ENCODE assay signal across 25 cellular contexts in the genomic region with DNA sequence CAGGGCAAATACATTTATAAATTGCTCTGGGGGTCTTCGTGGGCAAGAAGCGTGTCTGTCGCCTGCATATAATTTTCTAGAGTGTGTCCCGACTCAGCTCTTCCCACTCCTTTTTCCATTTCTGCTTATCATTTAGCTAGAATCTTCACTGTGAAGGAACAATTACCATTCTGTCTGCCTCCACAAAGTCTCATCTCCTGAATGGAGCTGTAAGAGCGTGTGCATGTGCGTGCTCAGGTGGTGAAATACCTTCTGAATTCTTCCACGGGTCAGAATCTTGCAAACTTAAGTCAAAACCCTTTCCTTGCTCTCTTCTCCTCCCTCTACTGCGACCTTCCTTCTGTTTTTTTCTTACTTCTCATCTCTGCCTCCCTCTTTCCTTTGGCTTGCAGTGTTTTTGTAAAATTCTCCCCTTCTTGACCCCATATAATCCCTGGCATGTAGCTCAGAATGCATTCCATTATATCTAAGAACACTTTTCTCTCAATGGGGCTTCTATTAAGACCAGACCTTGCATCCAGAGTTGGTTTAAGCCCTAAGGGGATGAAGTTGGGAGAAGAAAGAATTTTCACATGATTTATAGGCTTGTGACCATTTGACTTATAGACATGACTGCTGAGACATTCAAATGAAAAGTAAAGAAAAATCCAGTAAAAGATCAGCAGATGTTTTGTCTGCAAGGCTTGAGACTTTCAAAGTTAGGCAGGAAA. TPM values are rescaled to one million over a fixed set of nuclear protein-coding genes. Genes with fewer than 3 reads are reported as not detected.
A peak's percentile ranks its signal among the peaks of the same experiment; 100 is the strongest.
DNase-seq lines count a peak whose midpoint lies in the region; ATAC-seq and TF ChIP-seq lines count a peak whose summit lies in the region.
"Had no signal": no experiment of that assay in that cellular context is flagged by ENCODE, and none has a peak within 500 bp of the region (broad histone marks: within the 10 kb centered on the region; RNA-seq: fewer than 3 reads in every experiment).

No MANE protein-coding gene starts in this region.

- H3K4me3 ChIP-seq in Caco-2 (ENCODE audit: low read depth, low read length) = no peak overlapping the region
- H3K4me3 ChIP-seq: lung, testis had no signal

- no peak for TF ChIP-seq EP300 in Ishikawa (IDR thresholded peaks at IDR 0.05; ENCODE audit: borderline replicate concordance)

- H3K27ac Mint-ChIP-seq in Caco-2 (ENCODE audit: unreplicated experiment) = peak overlapping the region; percentile 54
- H3K27ac Mint-ChIP-seq in osteocyte (ENCODE audit: unreplicated experiment) = peak overlapping the region; percentile 73
- H3K27ac Mint-ChIP-seq: activated CD8-positive, alpha-beta memory T cell treated with anti-CD3 and anti-CD28 coated beads, Interleukin-2, amount 10 ng/mL, durations not matched to agents 7 days and 5 days; activated naive CD4-positive, alpha-beta T cell treated with anti-CD3 and anti-CD28 coated beads, Interleukin-2, amount 10 ng/mL, durations not matched to agents 7 days and 5 days; IgD-negative memory B cell; stimulated activated naive B cell treated with anti-CD40 and anti-IgM and Interleukin-4, amounts not matched to agents 10 μg/mL and 1 μg/mL and 100 μg/mL, for 72 hours had no signal

- no TSS peak for BruUV-seq in Caco-2 (replicated peaks; lab: Mats Ljungman, UMichigan)

- H3K36me3 Mint-ChIP-seq in Caco-2 (ENCODE audit: insufficient read depth, unreplicated experiment) (no peaks in the 10 kb centered on the region), osteocyte (ENCODE audit: unreplicated experiment) (no peaks in the 10 kb centered on the region)
- H3K36me3 Mint-ChIP-seq: activated CD8-positive, alpha-beta memory T cell treated with anti-CD3 and anti-CD28 coated beads, Interleukin-2, amount 10 ng/mL, durations not matched to agents 7 days and 5 days; IgD-negative memory B cell; stimulated activated naive B cell treated with anti-CD40 and anti-IgM and Interleukin-4, amounts not matched to agents 10 μg/mL and 1 μg/mL and 100 μg/mL, for 72 hours had no signal

- H3K4me3 Mint-ChIP-seq in Caco-2 (ENCODE audit: unreplicated experiment) = peak overlapping the region; percentile 1
- H3K4me3 Mint-ChIP-seq in osteocyte (ENCODE audit: unreplicated experiment) = no peak overlapping the region
- H3K4me3 Mint-ChIP-seq: activated CD8-positive, alpha-beta memory T cell treated with anti-CD3 and anti-CD28 coated beads, Interleukin-2, amount 10 ng/mL, durations not matched to agents 7 days and 5 days; activated naive CD4-positive, alpha-beta T cell treated with anti-CD3 and anti-CD28 coated beads, Interleukin-2, amount 10 ng/mL, durations not matched to agents 7 days and 5 days; IgD-negative memory B cell; stimulated activated naive B cell treated with anti-CD40 and anti-IgM and Interleukin-4, amounts not matched to agents 10 μg/mL and 1 μg/mL and 100 μg/mL, for 72 hours had no signal

- no peak for TF ChIP-seq CTCF in Caco-2 (IDR thresholded peaks at IDR 0.05; ENCODE audit: insufficient read depth in 1 of 2, low read depth in 1 of 2, low read length in 1 of 2, severe bottlenecking in 1 of 2, unreplicated experiment in 1 of 2)
- no peak for TF ChIP-seq CTCF in osteocyte (IDR thresholded peaks at IDR 0.05)

- H3K36me3 ChIP-seq in Caco-2 (ENCODE audit: control insufficient read depth, insufficient read depth, low read length) = no peaks in the 10 kb centered on the region

- no peaks in the 10 kb centered on the region for H3K9me3 ChIP-seq in Caco-2
- H3K9me3 ChIP-seq: testis had no signal

- H3K27me3 ChIP-seq in Caco-2 (replicated peaks; ENCODE audit: control insufficient read depth, insufficient read depth, low read length) = no peaks in the 10 kb centered on the region
- H3K27me3 ChIP-seq: testis had no signal

- POLR2A ChIA-PET in Caco-2 (lab: Charles Lee) = no interaction called here

- TF ChIP-seq POLR2A in erythroblast (IDR thresholded peaks at IDR 0.05; ENCODE audit: low read length) = no peak

- DNase-seq in Caco-2 (no peak), cerebellar cortex (ENCODE audit: low spot score) (peak; percentile 93), osteocyte (ENCODE audit: extremely low spot score, unreplicated experiment) (no peak), erythroblast (lab: John Stamatoyannopoulos, UW) (no peak), NCI-H146 treated with DMSO at 0.1 percent for 48 hours (lab: John Stamatoyannopoulos, UW; ENCODE audit: unreplicated experiment) (no peak)
- DNase-seq: activated CD4-positive, alpha-beta T cell treated with anti-CD3 and anti-CD28 coated beads for 48 hours; activated CD8-positive, alpha-beta memory T cell treated with anti-CD3 and anti-CD28 coated beads, Interleukin-2, amount 10 ng/mL, durations not matched to agents 7 days and 5 days; activated naive CD4-positive, alpha-beta T cell treated with anti-CD3 and anti-CD28 coated beads, Interleukin-2, amount 10 ng/mL, durations not matched to agents 7 days and 5 days; aorta; cerebellar nuclear complex; effector CD4-positive, alpha-beta T cell; GOT3; kidney glomerular epithelial cell; NCI-H146; SHP77; small intestine; stimulated activated naive B cell treated with anti-CD40 and anti-IgM and Interleukin-4, amounts not matched to agents 10 μg/mL and 1 μg/mL and 100 μg/mL, for 72 hours; T-helper 1 cell; testis had no signal

- CTCF ChIA-PET in Caco-2 (lab: Charles Lee) = interaction anchor here (1.1 kb wide), 1 partner anchor 68 kb away, joined by 3 read pairs; the partner anchor contains the start of gene EMP1

- no peaks in the 10 kb centered on the region for H3K27me3 Mint-ChIP-seq in Caco-2 (ENCODE audit: insufficient read depth, unreplicated experiment)
- H3K27me3 Mint-ChIP-seq in osteocyte (ENCODE audit: unreplicated experiment) = no peaks in the 10 kb centered on the region
- H3K27me3 Mint-ChIP-seq: stimulated activated naive B cell treated with anti-CD40 and anti-IgM and Interleukin-4, amounts not matched to agents 10 μg/mL and 1 μg/mL and 100 μg/mL, for 72 hours had no signal

- peaks cover 60% of the 10 kb centered on the region for H3K4me1 ChIP-seq in Caco-2
- H3K4me1 ChIP-seq: testis had no signal

- intact Hi-C loops in Caco-2 (cut with micrococcal nuclease; ENCODE audit: unreplicated experiment) = no loop called here

- no peak for ATAC-seq in HG03571 (IDR thresholded peaks at IDR 0.05; ENCODE audit: unreplicated experiment)
- no peak for ATAC-seq in HG02678 (IDR thresholded peaks at IDR 0.05; ENCODE audit: unreplicated experiment)
- ATAC-seq: activated CD8-positive, alpha-beta memory T cell treated with anti-CD3 and anti-CD28 coated beads, Interleukin-2, amount 10 ng/mL, durations not matched to agents 7 days and 5 days; esophagus mucosa; stimulated activated naive B cell treated with anti-CD40 and anti-IgM and Interleukin-4, amounts not matched to agents 10 μg/mL and 1 μg/mL and 100 μg/mL, for 72 hours had no signal

- no peak for TF ChIP-seq RAD21 in Ishikawa (IDR thresholded peaks at IDR 0.05; ENCODE audit: low read depth)

- peaks cover 49% of the 10 kb centered on the region for H3K4me1 Mint-ChIP-seq in Caco-2 (ENCODE audit: low read depth, unreplicated experiment)
- H3K4me1 Mint-ChIP-seq in osteocyte (ENCODE audit: unreplicated experiment) = peaks cover 67% of the 10 kb centered on the region
- H3K4me1 Mint-ChIP-seq: stimulated activated naive B cell treated with anti-CD40 and anti-IgM and Interleukin-4, amounts not matched to agents 10 μg/mL and 1 μg/mL and 100 μg/mL, for 72 hours had no signal

- H3K9me3 Mint-ChIP-seq in Caco-2 (ENCODE audit: unreplicated experiment) (no peaks in the 10 kb centered on the region), osteocyte (ENCODE audit: unreplicated experiment) (no peaks in the 10 kb centered on the region)
- H3K9me3 Mint-ChIP-seq: activated naive CD4-positive, alpha-beta T cell treated with anti-CD3 and anti-CD28 coated beads, Interleukin-2, amount 10 ng/mL, durations not matched to agents 7 days and 5 days; IgD-negative memory B cell; stimulated activated naive B cell treated with anti-CD40 and anti-IgM and Interleukin-4, amounts not matched to agents 10 μg/mL and 1 μg/mL and 100 μg/mL, for 72 hours had no signal

TF ChIP-seq in Ishikawa, 13 proteins besides CTCF, POLR2A, EP300 and RAD21:
- TF ChIP-seq FOXM1 (IDR thresholded peaks at IDR 0.05; ENCODE audit: borderline replicate concordance, low read depth) (0 out of 2 replicates have a peak, but pooled peaks have one; percentile 14), EGR1 (IDR thresholded peaks at IDR 0.05) (no peak)

RNA-seq across cellular contexts. Expression of gene GSG1, which starts 25.0 kb away (rescaled TPM):
- total RNA-seq in Caco-2 (2022) = not detected in 2 replicates
- total RNA-seq in osteocyte = not detected in 2 replicates
- total RNA-seq: activated CD8-positive, alpha-beta memory T cell treated with anti-CD3 and anti-CD28 coated beads, Interleukin-2, amount 10 ng/mL, durations not matched to agents 7 days and 5 days; aorta; esophagus mucosa; lung had no signal
